Comparison of ENCODE assay signal across 25 cellular contexts in the genomic region with DNA sequence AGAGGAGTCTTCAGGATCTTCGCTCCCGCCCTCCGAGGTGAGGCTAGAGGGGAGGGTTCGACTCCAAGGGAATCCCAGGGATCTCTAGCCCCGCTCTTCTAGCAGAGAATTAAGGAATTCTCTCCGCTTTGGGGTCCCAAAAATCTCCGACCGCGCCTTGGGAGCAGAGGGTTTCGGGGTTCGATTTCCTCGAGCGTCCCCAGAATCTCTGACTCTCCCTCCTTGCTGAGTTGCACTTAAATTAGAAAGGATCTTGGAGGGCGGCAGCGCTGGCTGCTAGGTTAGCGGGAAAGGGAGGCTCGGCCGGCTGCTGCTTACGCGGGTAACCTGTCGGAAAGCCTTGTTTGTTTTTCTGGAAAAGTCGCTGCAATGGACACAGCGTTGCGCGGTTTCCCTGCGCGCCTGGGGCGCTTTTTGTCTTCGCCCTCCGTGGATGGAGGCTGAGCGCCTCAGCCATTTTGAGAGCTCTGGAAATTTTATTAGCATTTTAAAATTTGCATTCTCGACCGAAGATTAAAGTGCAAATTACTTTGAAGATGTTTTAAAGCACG. TPM values are rescaled to one million over a fixed set of nuclear protein-coding genes. Genes with fewer than 3 reads are reported as not detected.
A peak's percentile ranks its signal among the peaks of the same experiment; 100 is the strongest.
DNase-seq lines count a peak whose midpoint lies in the region; TF ChIP-seq lines count a peak whose summit lies in the region.
"Had no signal": no experiment of that assay in that cellular context is flagged by ENCODE, and none has a peak within 500 bp of the region (broad histone marks: within the 10 kb centered on the region; RNA-seq: fewer than 3 reads in every experiment).

No MANE protein-coding gene starts in this region.

- H3K27me3 ChIP-seq in WERI-Rb-1 (ENCODE audit: insufficient read depth, low read depth, severe bottlenecking) (peaks cover 35% of the 10 kb centered on the region), iPS-20b (ENCODE audit: insufficient read depth, low read length) (peaks cover 100% of the 10 kb centered on the region), right atrium auricular region (peaks cover 13 to 28% of the 10 kb centered on the region in 2 donors)

- H3K27ac ChIP-seq in WERI-Rb-1 (no peak overlapping the region), iPS-20b (ENCODE audit: low read length) (no peak overlapping the region), right atrium auricular region (no peak overlapping the region)
- H3K27ac ChIP-seq: esophagus muscularis mucosa, KMS-11, suprapubic skin had no signal

- TF ChIP-seq CTCF in WERI-Rb-1 (IDR thresholded peaks at IDR 0.05; ENCODE audit: low read depth, low read length) (no peak), right atrium auricular region (IDR thresholded peaks at IDR 0.05) (no peak)

- H3K9me3 ChIP-seq in WERI-Rb-1 (ENCODE audit: severe bottlenecking): no peaks in the 10 kb centered on the region
- H3K9me3 ChIP-seq in iPS-20b (ENCODE audit: insufficient read depth, low read depth, low read length): no peaks in the 10 kb centered on the region
- no peaks in the 10 kb centered on the region for H3K9me3 ChIP-seq in right atrium auricular region
- H3K9me3 ChIP-seq: BE2C, Caco-2, esophagus muscularis mucosa, suprapubic skin had no signal

- H3K4me1 ChIP-seq in iPS-20b (ENCODE audit: insufficient read depth, low read length) (peaks cover 20% of the 10 kb centered on the region; the same call in 1 of the 2 replicates), right atrium auricular region (peaks cover 0 to 10% of the 10 kb centered on the region in 2 donors)
- H3K4me1 ChIP-seq: BE2C, Caco-2 had no signal

- peaks cover 77% of the 10 kb centered on the region for H3K27me3 Mint-ChIP-seq in activated T-cell treated with anti-CD3 and anti-CD28 coated beads, Interleukin-2, amount 50 U/mL, for 24 hours

- no peak overlapping the region for H3K9ac ChIP-seq in iPS-20b (ENCODE audit: low read depth, low read length)
- H3K9ac ChIP-seq: KMS-11 had no signal

- no peaks in the 10 kb centered on the region for H3K9me3 Mint-ChIP-seq in activated T-cell treated with anti-CD3 and anti-CD28 coated beads, Interleukin-2, amount 50 U/mL, for 24 hours

- no peaks in the 10 kb centered on the region for H3K36me3 ChIP-seq in WERI-Rb-1
- no peaks in the 10 kb centered on the region for H3K36me3 ChIP-seq in iPS-20b (ENCODE audit: insufficient read depth, low read depth, low read length)
- no peaks in the 10 kb centered on the region for H3K36me3 ChIP-seq in right atrium auricular region
- H3K36me3 ChIP-seq: BE2C, esophagus muscularis mucosa, suprapubic skin had no signal

- no peak overlapping the region for H3K27ac Mint-ChIP-seq in activated T-cell treated with anti-CD3 and anti-CD28 coated beads, Interleukin-2, amount 50 U/mL, for 24 hours

- H3K4me3 ChIP-seq in WERI-Rb-1 (ENCODE audit: low read depth, low read length) (peak overlapping the region; percentile 47), iPS-20b (ENCODE audit: low read length) (peak overlapping the region; percentile 23; the same call in 1 of the 2 replicates), right atrium auricular region (no peak overlapping the region)
- H3K4me3 ChIP-seq: esophagus muscularis mucosa, suprapubic skin had no signal

- H3K36me3 Mint-ChIP-seq in activated T-cell treated with anti-CD3 and anti-CD28 coated beads, Interleukin-2, amount 50 U/mL, for 24 hours (ENCODE audit: low read depth): no peaks in the 10 kb centered on the region

- H3K4me1 Mint-ChIP-seq in activated T-cell treated with anti-CD3 and anti-CD28 coated beads, Interleukin-2, amount 50 U/mL, for 24 hours (ENCODE audit: low read depth): peaks cover 14% of the 10 kb centered on the region

- peak overlapping the region; percentile 8 for H3K4me3 Mint-ChIP-seq in activated T-cell treated with anti-CD3 and anti-CD28 coated beads, Interleukin-2, amount 50 U/mL, for 24 hours

- DNase-seq in activated T-cell treated with anti-CD3 and anti-CD28 coated beads, Interleukin-2, amount 50 U/mL, for 24 hours: no peak
- DNase-seq in activated T-cell treated with anti-CD3 and anti-CD28 coated beads, Interleukin-2, amount 50 U/mL, for 1 hour: no peak
- DNase-seq in WERI-Rb-1 (peak; percentile 33), retina (peak; percentile 58), GF-D8 (lab: John Stamatoyannopoulos, UW) (no peak), DMS79 treated with DMSO at 0.1 percent for 48 hours (lab: John Stamatoyannopoulos, UW) (no peak), right atrium auricular region (ENCODE audit: low spot score) (no peak)
- DNase-seq: activated CD4-positive, alpha-beta T cell treated with anti-CD3 and anti-CD28 coated beads for 4 hours; activated naive CD4-positive, alpha-beta T cell treated with Interleukin-2 at 50 U/mL for 16 hours; aorta; BE2C; Caco-2; effector CD8-positive, alpha-beta T cell; EL; NCI-H1694 treated with DMSO at 0.1 percent for 48 hours; SW 1271 had no signal

RNA-seq across cellular contexts. Expression of a gene that starts 1.5 kb away (rescaled TPM):
- not detected for total RNA-seq in right atrium auricular region
- total RNA-seq: aorta, Caco-2, chondrocyte, esophagus muscularis mucosa, lower leg skin, OCI-LY7, omental fat pad, sciatic nerve, suprapubic skin had no signal

Comparison
In these comparisons a context has a peak if more than half of its experiments do, and no peak if none do; other contexts are left out.
1. DNase-seq: peak in WERI-Rb-1 (single experiment) and retina (single experiment); none in activated T-cell treated with anti-CD3 and anti-CD28 coated beads, Interleukin-2, amount 50 U/mL, for 24 hours (single experiment), activated T-cell treated with anti-CD3 and anti-CD28 coated beads, Interleukin-2, amount 50 U/mL, for 1 hour (single experiment), GF-D8 (single experiment), DMS79 treated with DMSO at 0.1 percent for 48 hours (single experiment) and right atrium auricular region (single experiment).
2. H3K4me3 ChIP-seq: peak in WERI-Rb-1 (single experiment) and iPS-20b (single experiment); none in right atrium auricular region (0 of 2).